In the genomic region with DNA sequence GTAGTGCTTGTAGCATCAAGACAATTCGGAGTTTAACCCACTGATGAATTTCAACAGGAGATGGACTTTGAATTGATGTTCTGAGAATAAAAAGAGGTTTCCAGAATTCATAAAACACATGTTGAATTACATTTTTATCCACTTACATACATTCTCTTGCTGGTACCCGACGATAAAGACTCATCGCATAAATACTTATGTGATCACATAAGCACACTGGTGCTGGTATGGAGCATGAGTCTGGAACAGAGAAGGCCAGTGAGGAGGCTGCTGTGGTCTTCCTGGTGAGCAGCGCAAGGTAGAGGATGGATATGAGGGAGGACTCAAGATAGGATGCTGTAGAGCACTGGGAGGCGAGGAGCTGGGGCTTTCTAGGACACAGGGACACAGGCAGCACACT, we compare ENCODE assay signal across 16 cellular contexts.
DNase-seq lines count a peak whose midpoint lies in the region; TF ChIP-seq lines count a peak whose summit lies in the region.
"Had no signal": no experiment of that assay in that cellular context is flagged by ENCODE, and none has a peak within 500 bp of the region (broad histone marks: within the 10 kb centered on the region; RNA-seq: fewer than 3 reads in every experiment).

No MANE protein-coding gene starts in this region.

- H3K4me2 ChIP-seq in mesenchymal stem cell (ENCODE audit: low read length, poor library complexity, severe bottlenecking): no peak overlapping the region

- no peak overlapping the region for H2AK5ac ChIP-seq in mesenchymal stem cell (ENCODE audit: low read length, severe bottlenecking)

- H3K27ac ChIP-seq in ascending aorta (peak overlapping the region; percentile 4 to 17), mesenchymal stem cell (ENCODE audit: low read length, poor library complexity, severe bottlenecking) (no peak overlapping the region), tibial artery (peak overlapping the region; percentile 17 to 57)
- H3K27ac ChIP-seq: brain microvascular endothelial cell had no signal

- no peak overlapping the region for H4K8ac ChIP-seq in mesenchymal stem cell (ENCODE audit: low read length)

- peaks cover 38% of the 10 kb centered on the region for H3K79me1 ChIP-seq in mesenchymal stem cell (replicated peaks; ENCODE audit: low read length, poor library complexity, severe bottlenecking)

- intact Hi-C loops in ascending aorta (cut with DNase I): loop anchor here (10.0 kb wide), 1 partner anchor 308 kb away; no protein-coding TSS in a partner anchor
- intact Hi-C loops in tibial artery (cut with DNase I; ENCODE audit: low total_unique reads): no loop called here

- TF ChIP-seq CTCF in ascending aorta (IDR thresholded peaks at IDR 0.05) (no peak), tibial artery (IDR thresholded peaks at IDR 0.05) (no peak)

- H2BK5ac ChIP-seq in mesenchymal stem cell (ENCODE audit: low read depth, low read length, poor library complexity, severe bottlenecking): no peak overlapping the region

- no peak overlapping the region for H2BK120ac ChIP-seq in mesenchymal stem cell (ENCODE audit: low read depth, low read length)

- H3K9me3 ChIP-seq in ascending aorta: no peaks in the 10 kb centered on the region
- H3K9me3 ChIP-seq in mesenchymal stem cell (ENCODE audit: control insufficient read depth, low read length): no peaks in the 10 kb centered on the region
- no peaks in the 10 kb centered on the region for H3K9me3 ChIP-seq in tibial artery
- H3K9me3 ChIP-seq: BE2C had no signal

- no peak overlapping the region for H3K18ac ChIP-seq in mesenchymal stem cell (ENCODE audit: low read depth in 1 of 2, low read length in 2 of 2)

- no peak overlapping the region for H3K4ac ChIP-seq in mesenchymal stem cell (ENCODE audit: low read depth in 1 of 2, low read length in 2 of 2)

- H3K4me1 ChIP-seq in ascending aorta (peaks cover 2 to 17% of the 10 kb centered on the region in 2 donors), mesenchymal stem cell (ENCODE audit: control insufficient read depth, insufficient read depth, low read depth, low read length) (peaks cover 4% of the 10 kb centered on the region), tibial artery (peaks cover 0 to 49% (median 16%) of the 10 kb centered on the region in 4 donors)

- H3K27me3 ChIP-seq in ascending aorta (no peaks in the 10 kb centered on the region), mesenchymal stem cell (ENCODE audit: control insufficient read depth in 1 of 2, insufficient read depth in 1 of 2, low read length in 2 of 2) (no peaks in the 10 kb centered on the region), tibial artery (no peaks in the 10 kb centered on the region)
- H3K27me3 ChIP-seq: BE2C, brain microvascular endothelial cell had no signal

- H3K14ac ChIP-seq in mesenchymal stem cell (ENCODE audit: low read length in 2 of 2): no peak overlapping the region

- H3K4me3 ChIP-seq in ascending aorta (no peak overlapping the region), mesenchymal stem cell (ENCODE audit: insufficient read depth in 1 of 2, low read depth in 1 of 2, low read length in 2 of 2) (no peak overlapping the region), tibial artery (no peak overlapping the region)

- no peak overlapping the region for H2BK15ac ChIP-seq in mesenchymal stem cell (ENCODE audit: low read depth, poor library complexity, severe bottlenecking)

- H2BK12ac ChIP-seq in mesenchymal stem cell (ENCODE audit: low read length in 2 of 2): peak overlapping the region in 1 of 2 experiments; percentile 47

- no peak overlapping the region for H2AFZ ChIP-seq in mesenchymal stem cell (ENCODE audit: low read depth, low read length)

- H3K23ac ChIP-seq in mesenchymal stem cell (ENCODE audit: low read length in 2 of 2): no peak overlapping the region

- 91% methylated on average over 5 of the region's 6 CpGs for WGBS in mesenchymal stem cell

- peak overlapping the region; percentile 16 for H3K9ac ChIP-seq in mesenchymal stem cell (ENCODE audit: low read length)

- H4K91ac ChIP-seq in mesenchymal stem cell (ENCODE audit: low read length): no peak overlapping the region

- DNase-seq in EH (ENCODE audit: low read depth) (peak; percentile 36), ascending aorta (ENCODE audit: low spot score in 2 of 2) (no peak), mesenchymal stem cell (no peak), tibial artery (no peak), NCI-H524 (lab: John Stamatoyannopoulos, UW) (no peak), NCI-H146 treated with DMSO at 0.1 percent for 48 hours (lab: John Stamatoyannopoulos, UW; ENCODE audit: unreplicated experiment) (no peak)
- no peak for DNase-seq in effector CD8-positive, alpha-beta T cell (lab: John Stamatoyannopoulos, UW)
- DNase-seq: activated effector memory CD4-positive, alpha-beta T cell treated with anti-CD3 and anti-CD28 coated beads, Interleukin-2, amount 50 U/mL, for 16 hours; BE2C; brain microvascular endothelial cell; erythroblast; glutamatergic neuron; H9; mammary epithelial cell; NCI-H2029 treated with DMSO at 0.1 percent for 48 hours; PC-3 had no signal

- H3K36me3 ChIP-seq in ascending aorta (peaks cover 4 to 9% of the 10 kb centered on the region in 2 donors), mesenchymal stem cell (ENCODE audit: control insufficient read depth in 1 of 2, insufficient read depth in 2 of 2, low read depth in 1 of 2, low read length in 2 of 2) (peaks cover 16 to 22% of the 10 kb centered on the region in 2 experiments), tibial artery (peaks cover 0 to 20% (median 6%) of the 10 kb centered on the region in 3 donors)
- H3K36me3 ChIP-seq: brain microvascular endothelial cell had no signal
